Comparison of ENCODE assay signal across 8 cellular contexts in genomic region chr14:41749425-41749824, GRCh38.
DNase-seq lines count a peak whose midpoint lies in the region; ATAC-seq and TF ChIP-seq lines count a peak whose summit lies in the region.

No MANE protein-coding gene starts in this region.

- no peak for TF ChIP-seq POLR2A in suprapubic skin (IDR thresholded peaks at IDR 0.05)

- TF ChIP-seq EP300 in suprapubic skin (IDR thresholded peaks at IDR 0.05) = no peak

- DNase-seq in ELR (ENCODE audit: low read depth) (peak; percentile 46), NCI-H2029 treated with DMSO at 0.1 percent for 48 hours (lab: John Stamatoyannopoulos, UW) (peak; percentile 74), suprapubic skin (ENCODE audit: low spot score in 2 of 2) (no peak), retina (no peak), NCI-H526 treated with DMSO at 0.1 percent for 48 hours (lab: John Stamatoyannopoulos, UW) (no peak), NCI-H82 (lab: John Stamatoyannopoulos, UW) (no peak)
- DNase-seq in effector memory CD4-positive, alpha-beta T cell = no peak

- peak; percentile 84 for ATAC-seq in GM21825 (IDR thresholded peaks at IDR 0.05; ENCODE audit: unreplicated experiment)

- 46% methylated on average over 5 of the region's 5 CpGs for WGBS in suprapubic skin

- no peaks in the 10 kb centered on the region for H3K9me3 ChIP-seq in effector memory CD4-positive, alpha-beta T cell (ENCODE audit: control insufficient read depth, low read length)
- H3K9me3 ChIP-seq in suprapubic skin = no peaks in the 10 kb centered on the region

- no peak overlapping the region for H3K27ac ChIP-seq in effector memory CD4-positive, alpha-beta T cell (ENCODE audit: insufficient read depth, low read length, poor library complexity, severe bottlenecking)
- H3K27ac ChIP-seq in suprapubic skin = no peak overlapping the region

- H3K27me3 ChIP-seq in effector memory CD4-positive, alpha-beta T cell (replicated peaks; ENCODE audit: control insufficient read depth, insufficient read depth, low read length, poor library complexity, severe bottlenecking) = no peaks in the 10 kb centered on the region
- H3K27me3 ChIP-seq in suprapubic skin = no peaks in the 10 kb centered on the region

- H3K4me3 ChIP-seq in effector memory CD4-positive, alpha-beta T cell (ENCODE audit: insufficient read depth, low read depth, low read length, poor library complexity, severe bottlenecking) = peak overlapping the region; percentile 55
- peak overlapping the region; percentile 38 for H3K4me3 ChIP-seq in suprapubic skin

- H3K36me3 ChIP-seq in effector memory CD4-positive, alpha-beta T cell (ENCODE audit: control insufficient read depth, insufficient read depth, low read length) = no peaks in the 10 kb centered on the region
- H3K36me3 ChIP-seq in suprapubic skin = no peaks in the 10 kb centered on the region

- no peaks in the 10 kb centered on the region for H3K4me1 ChIP-seq in effector memory CD4-positive, alpha-beta T cell (ENCODE audit: control insufficient read depth, insufficient read depth, low read length, poor library complexity, severe bottlenecking)
- no peaks in the 10 kb centered on the region for H3K4me1 ChIP-seq in suprapubic skin

- no peak for TF ChIP-seq CTCF in suprapubic skin (IDR thresholded peaks at IDR 0.05)

Comparison
In these comparisons a context has a peak if more than half of its experiments do, and no peak if none do; other contexts are left out.
1. DNase-seq: peak in ELR (single experiment) and NCI-H2029 treated with DMSO at 0.1 percent for 48 hours (single experiment); none in effector memory CD4-positive, alpha-beta T cell (0 of 3), suprapubic skin (0 of 2), retina (single experiment), NCI-H526 treated with DMSO at 0.1 percent for 48 hours (single experiment) and NCI-H82 (single experiment).